8 cellular contexts compared by ENCODE assay signal in the genomic region with DNA sequence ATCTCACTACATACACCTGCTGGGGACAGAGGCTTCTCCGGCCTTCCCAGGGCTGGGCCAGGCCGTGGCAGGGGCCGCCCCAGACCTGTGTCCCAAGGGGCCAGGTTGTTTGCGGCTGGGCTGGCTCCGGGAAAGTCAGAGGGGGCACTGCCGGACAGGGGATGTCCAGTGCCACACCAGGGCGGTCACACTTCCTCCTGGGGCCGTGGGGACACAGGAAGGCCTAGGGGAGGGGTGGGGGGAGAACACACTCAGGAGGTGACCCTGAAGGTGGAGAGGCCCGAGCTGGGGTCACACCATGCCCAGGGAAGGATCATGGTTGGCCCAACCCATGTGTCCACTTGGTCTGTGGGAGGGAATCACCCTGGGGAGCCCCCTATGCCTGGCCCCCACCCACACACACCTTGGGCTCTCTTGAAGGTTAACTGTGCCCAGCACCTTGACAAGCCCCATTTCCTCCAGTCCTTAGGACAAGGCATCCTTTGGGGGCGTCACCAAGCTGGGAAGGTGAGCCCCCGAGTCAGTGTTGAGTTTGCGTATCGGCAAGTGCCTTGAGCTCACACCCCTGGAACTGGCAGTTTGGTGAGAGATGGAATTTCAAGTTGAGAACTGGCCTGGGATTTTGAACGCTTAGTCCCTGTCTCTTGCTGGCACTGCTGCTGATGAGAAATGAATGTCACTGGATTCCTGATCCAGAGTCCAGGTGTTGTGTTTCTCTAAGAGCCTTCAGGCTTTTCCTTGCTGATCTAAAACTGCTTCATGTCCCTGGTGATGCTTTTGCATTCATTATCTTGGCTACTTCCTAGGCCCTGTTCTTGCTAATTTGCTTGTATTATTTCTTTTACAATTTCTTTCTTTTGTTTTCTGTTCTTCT. TPM values are rescaled to one million over a fixed set of nuclear protein-coding genes. Genes with fewer than 3 reads are reported as not detected.
DNase-seq lines count a peak whose midpoint lies in the region; ATAC-seq and TF ChIP-seq lines count a peak whose summit lies in the region.

No MANE protein-coding gene starts in this region.

- no peaks in the 10 kb centered on the region for H3K36me3 ChIP-seq in suprapubic skin
- no peaks in the 10 kb centered on the region for H3K36me3 ChIP-seq in testis (ENCODE audit: low read depth, missing control alignments)

- 53% methylated on average over 3 of the region's 14 CpGs for WGBS in suprapubic skin
- WGBS in testis, 2 donors, result 83 to 88% methylated on average over 5 to 14 of the region's 14 CpGs

- peak overlapping the region; percentile 70 for H3K4me3 ChIP-seq in suprapubic skin
- H3K4me3 ChIP-seq in testis, result no peak overlapping the region

- H3K9me3 ChIP-seq in T-helper 17 cell (ENCODE audit: control insufficient read depth, low read length, poor library complexity, severe bottlenecking) (no peaks in the 10 kb centered on the region), suprapubic skin (no peaks in the 10 kb centered on the region), testis (no peaks in the 10 kb centered on the region)

- CTCF ChIA-PET in activated naive CD4-positive, alpha-beta T cell treated with anti-CD3 and anti-CD28 coated beads for 36 hours (lab: Charles Lee), result interaction anchor here (0.6 to 2.0 kb wide), 2 partner anchors 32 to 349 kb away, joined by 3 to 7 read pairs; a partner anchor contains a TSS

- no peak for TF ChIP-seq EP300 in suprapubic skin (IDR thresholded peaks at IDR 0.05)

- H3K9me3 Mint-ChIP-seq in activated naive CD4-positive, alpha-beta T cell treated with anti-CD3 and anti-CD28 coated beads for 36 hours, result no peaks in the 10 kb centered on the region

- H3K27me3 ChIP-seq in suprapubic skin (peaks cover 6% of the 10 kb centered on the region), testis (no peaks in the 10 kb centered on the region)

- peaks cover 18% of the 10 kb centered on the region for H3K4me1 Mint-ChIP-seq in activated naive CD4-positive, alpha-beta T cell treated with anti-CD3 and anti-CD28 coated beads for 36 hours (ENCODE audit: low read depth)
- H3K4me1 Mint-ChIP-seq in T-helper 17 cell, result peaks cover 12% of the 10 kb centered on the region

- no peak for DNase-seq in activated naive CD4-positive, alpha-beta T cell treated with anti-CD3 and anti-CD28 coated beads for 36 hours
- no peak for DNase-seq in activated naive CD4-positive, alpha-beta T cell (lab: John Stamatoyannopoulos, UW)
- DNase-seq in T-helper 17 cell, result no peak
- DNase-seq in iPS-NIHi11 (ENCODE audit: low spot score), result peak; percentile 11
- no peak for DNase-seq in suprapubic skin (ENCODE audit: low spot score in 2 of 2)
- no peak for DNase-seq in NCI-H146 treated with DMSO at 0.1 percent for 48 hours (lab: John Stamatoyannopoulos, UW; ENCODE audit: unreplicated experiment)
- DNase-seq in testis, result no peak

- intact Hi-C loops in activated naive CD4-positive, alpha-beta T cell treated with anti-CD3 and anti-CD28 coated beads for 36 hours (cut with micrococcal nuclease), result no loop called here
- intact Hi-C loops in testis (cut with DNase I; ENCODE audit: low total_unique reads), result no loop called here

- TF ChIP-seq POLR2A in suprapubic skin (IDR thresholded peaks at IDR 0.05), result no peak
- no peak for TF ChIP-seq POLR2A in testis (IDR thresholded peaks at IDR 0.05)

- no peak for TF ChIP-seq CTCF in suprapubic skin (IDR thresholded peaks at IDR 0.05)
- TF ChIP-seq CTCF in testis (IDR thresholded peaks at IDR 0.05), result no peak

- H3K27ac ChIP-seq in suprapubic skin, result no peak overlapping the region
- H3K27ac ChIP-seq in testis, result no peak overlapping the region

- ATAC-seq in T-helper 17 cell (no peak), HG02852 (IDR thresholded peaks at IDR 0.05; ENCODE audit: unreplicated experiment) (no peak)

- H3K27me3 Mint-ChIP-seq in activated naive CD4-positive, alpha-beta T cell treated with anti-CD3 and anti-CD28 coated beads for 36 hours (ENCODE audit: low read depth), result no peaks in the 10 kb centered on the region
- no peaks in the 10 kb centered on the region for H3K27me3 Mint-ChIP-seq in T-helper 17 cell

- peak overlapping the region; percentile 9 for H3K4me3 Mint-ChIP-seq in activated naive CD4-positive, alpha-beta T cell treated with anti-CD3 and anti-CD28 coated beads for 36 hours
- H3K4me3 Mint-ChIP-seq in T-helper 17 cell, result peak overlapping the region; percentile 58

- no peaks in the 10 kb centered on the region for H3K36me3 Mint-ChIP-seq in activated naive CD4-positive, alpha-beta T cell treated with anti-CD3 and anti-CD28 coated beads for 36 hours (ENCODE audit: low read depth)
- no peaks in the 10 kb centered on the region for H3K36me3 Mint-ChIP-seq in T-helper 17 cell (ENCODE audit: low read depth)

- H3K27ac Mint-ChIP-seq in activated naive CD4-positive, alpha-beta T cell treated with anti-CD3 and anti-CD28 coated beads for 36 hours, result no peak overlapping the region
- H3K27ac Mint-ChIP-seq in T-helper 17 cell, result peak overlapping the region; percentile 37

- peaks cover 56% of the 10 kb centered on the region for H3K4me1 ChIP-seq in suprapubic skin
- peaks cover 33% of the 10 kb centered on the region for H3K4me1 ChIP-seq in testis

RNA-seq across cellular contexts. Expression of a gene that starts 7.7 kb away (rescaled TPM):
- total RNA-seq in activated naive CD4-positive, alpha-beta T cell treated with anti-CD3 and anti-CD28 coated beads for 36 hours, result 1,000 to 10,000 TPM; 2,881 to 2,925 TPM
- 1,000 to 10,000 TPM; 1,202 to 1,502 TPM for total RNA-seq in T-helper 17 cell
- total RNA-seq in suprapubic skin, result 1,000 to 10,000 TPM; 2,659 to 6,485 (median 4,163) TPM
- 1,000 to 10,000 TPM; 1,790 to 2,057 TPM for total RNA-seq in testis
- 1,571 TPM for polyA plus RNA-seq in testis (ENCODE audit: insufficient read depth, low read depth, low replicate concordance)

RNA-seq across cellular contexts. Expression of a gene that starts 7.9 kb away (rescaled TPM):
- total RNA-seq in activated naive CD4-positive, alpha-beta T cell treated with anti-CD3 and anti-CD28 coated beads for 36 hours, result not detected
- total RNA-seq in T-helper 17 cell (under 1 TPM; 0.65 to 0.72 TPM), suprapubic skin (1 to 10 TPM in 3 of 4 donors, under 1 TPM in 1; 0.52 to 4.7 (median 3.3) TPM), testis (1 to 10 TPM; 3.5 to 4.0 TPM)
- 0.37 TPM for polyA plus RNA-seq in testis (ENCODE audit: insufficient read depth, low read depth, low replicate concordance)

RNA-seq across cellular contexts. Expression of a gene that starts 31.9 kb away (rescaled TPM):
- total RNA-seq in activated naive CD4-positive, alpha-beta T cell treated with anti-CD3 and anti-CD28 coated beads for 36 hours, result 10 to 100 TPM; 25.3 to 27.1 TPM
- total RNA-seq in T-helper 17 cell (10 to 100 TPM; 25.2 to 30.6 TPM), suprapubic skin (10 to 100 TPM; 33.0 to 44.2 (median 37.7) TPM), testis (10 to 100 TPM; 42.6 to 45.8 TPM)
- polyA plus RNA-seq in testis (ENCODE audit: insufficient read depth, low read depth, low replicate concordance), result 17.6 TPM
